15 cellular contexts compared by ENCODE assay signal in genomic region chr3:187132666-187133065, GRCh38.
"Had no signal": no experiment of that assay in that cellular context is flagged by ENCODE, and none has a peak within 500 bp of the region (broad histone marks: within the 10 kb centered on the region; RNA-seq: fewer than 3 reads in every experiment).

No MANE protein-coding gene starts in this region.

- DNase-seq: activated CD4-positive, alpha-beta T cell treated with anti-CD3 and anti-CD28 coated beads, Interleukin-2, amount 50 U/mL, for 4 hours; activated CD4-positive, CD25-positive, alpha-beta regulatory T cell treated with anti-CD3 and anti-CD28 coated beads, Interleukin-2, amount 50 U/mL, for 72 hours; activated gamma-delta T cell treated with Interleukin-2 at 50 U/mL for 16 hours; activated T-cell treated with anti-CD3 and anti-CD28 coated beads, Interleukin-2, amount 50 U/mL, for 72 hours; amygdala; dermis blood vessel endothelial cell; effector memory CD4-positive, alpha-beta T cell; esophagus squamous epithelium; left ventricle myocardium superior; ovary; right lobe of liver; small intestine; stimulated activated CD4-positive, alpha-beta T cell treated with anti-CD3 and anti-CD28 coated beads, Interleukin-15, amount 100 ng/mL, for 24 hours; stimulated activated CD4-positive, alpha-beta T cell treated with anti-CD3 and anti-CD28 coated beads, Interleukin-2, amount 100 ng/mL, for 48 hours had no signal

- H3K27ac Mint-ChIP-seq: activated T-cell treated with anti-CD3 and anti-CD28 coated beads, Interleukin-2, amount 50 U/mL, for 72 hours had no signal

- ATAC-seq: activated T-cell treated with anti-CD3 and anti-CD28 coated beads, Interleukin-2, amount 50 U/mL, for 72 hours; left ventricle myocardium superior; right lobe of liver had no signal

- H3K9me3 ChIP-seq: esophagus squamous epithelium, ovary, right lobe of liver had no signal

- H3K27me3 Mint-ChIP-seq: activated naive CD8-positive, alpha-beta T cell had no signal

- H3K4me3 Mint-ChIP-seq: activated naive CD8-positive, alpha-beta T cell; activated T-cell treated with anti-CD3 and anti-CD28 coated beads, Interleukin-2, amount 50 U/mL, for 72 hours had no signal
